Comparison of ENCODE assay signal across 14 cellular contexts in the genomic region with DNA sequence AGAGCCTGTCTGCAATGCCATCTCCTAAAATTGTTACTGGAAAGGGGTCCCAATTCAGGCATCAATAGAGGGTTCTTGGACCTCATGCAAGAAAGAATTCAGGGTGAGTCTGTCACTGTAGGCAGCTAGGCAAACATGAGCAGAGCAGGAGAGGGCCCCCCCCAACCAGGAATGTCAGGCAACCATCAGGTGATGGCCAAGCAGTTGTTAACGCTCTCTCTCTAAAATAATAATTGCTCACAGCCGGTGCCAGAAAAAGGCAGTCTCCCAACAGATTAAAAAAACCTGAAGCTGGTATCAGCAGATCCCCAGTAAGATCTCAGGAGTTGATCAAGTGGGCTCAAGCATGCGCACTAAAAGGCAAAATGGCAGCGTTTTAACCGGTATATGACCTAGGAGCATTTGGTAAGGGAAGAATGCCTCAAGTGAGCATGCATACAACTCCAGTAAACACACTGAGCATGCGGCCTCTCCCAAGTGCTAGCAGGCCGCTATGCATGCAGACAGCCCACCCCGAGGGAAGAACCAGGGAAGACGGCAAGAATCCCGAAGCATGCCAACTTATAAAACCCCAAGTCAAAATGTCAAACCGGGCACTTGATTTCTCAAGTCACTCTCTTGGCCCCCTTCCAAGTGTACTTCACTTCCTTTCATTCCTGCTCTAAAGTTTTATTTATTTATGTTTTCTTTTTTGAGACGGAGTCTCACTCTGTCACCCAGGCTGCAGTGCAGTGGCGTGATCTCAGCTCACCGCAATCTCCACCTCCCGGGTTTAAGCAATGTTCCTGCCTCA. TPM values are rescaled to one million over a fixed set of nuclear protein-coding genes. Genes with fewer than 3 reads are reported as not detected.
DNase-seq lines count a peak whose midpoint lies in the region; ATAC-seq and TF ChIP-seq lines count a peak whose summit lies in the region.
"Had no signal": no experiment of that assay in that cellular context is flagged by ENCODE, and none has a peak within 500 bp of the region (broad histone marks: within the 10 kb centered on the region; RNA-seq: fewer than 3 reads in every experiment).

No MANE protein-coding gene starts in this region.

- ATAC-seq in GM18870 (IDR thresholded peaks at IDR 0.05; ENCODE audit: unreplicated experiment), result no peak
- ATAC-seq in psoas muscle, result no peak

- H3K4me3 ChIP-seq in prostate gland, result no peak overlapping the region
- no peak overlapping the region for H3K4me3 ChIP-seq in psoas muscle
- H3K4me3 ChIP-seq: BLaER1, pancreas had no signal

- H3K36me3 ChIP-seq in prostate gland, result no peaks in the 10 kb centered on the region
- H3K36me3 ChIP-seq in psoas muscle (ENCODE audit: insufficient read depth in 1 of 2, low read depth in 1 of 2), result no peaks in the 10 kb centered on the region
- H3K36me3 ChIP-seq: BLaER1, pancreas had no signal

- no peaks in the 10 kb centered on the region for H3K9me3 ChIP-seq in prostate gland
- H3K9me3 ChIP-seq in psoas muscle, result no peaks in the 10 kb centered on the region
- H3K9me3 ChIP-seq: BLaER1, pancreas had no signal

- peak; percentile 59 for DNase-seq in CD1c-positive myeloid dendritic cell (ENCODE audit: extremely low spot score)
- peak; percentile 76 for DNase-seq in M059J (ENCODE audit: low read depth)
- peak; percentile 23 for DNase-seq in astrocyte of the hippocampus (ENCODE audit: low read depth, low spot score)
- peak; percentile 26 for DNase-seq in medulla oblongata (ENCODE audit: extremely low spot score)
- DNase-seq in prostate gland (ENCODE audit: low spot score), result no peak
- no peak for DNase-seq in NCI-H226
- no peak for DNase-seq in psoas muscle
- DNase-seq: glutamatergic neuron, mesendoderm, NCI-H526 treated with DMSO at 0.1 percent for 48 hours, pancreas, Right ventricle myocardium superior had no signal

- H3K27me3 ChIP-seq in prostate gland (replicated peaks; ENCODE audit: insufficient read depth) (no peaks in the 10 kb centered on the region), psoas muscle (ENCODE audit: insufficient read depth in 3 of 3, low read length in 2 of 3) (no peaks in the 10 kb centered on the region)
- H3K27me3 ChIP-seq: BLaER1, pancreas had no signal

- H3K27ac ChIP-seq in prostate gland (no peak overlapping the region), psoas muscle (no peak overlapping the region)
- H3K27ac ChIP-seq: BLaER1, pancreas had no signal

- no peak for TF ChIP-seq CTCF in prostate gland (IDR thresholded peaks at IDR 0.05)
- no peak for TF ChIP-seq CTCF in psoas muscle (IDR thresholded peaks at IDR 0.05)

- WGBS in prostate gland, result 62% methylated on average over 15 of the region's 15 CpGs
- 62 to 74% (median 62%) methylated on average over 15 of the region's 15 CpGs for WGBS in psoas muscle, 3 donors

- intact Hi-C loops in prostate gland (cut with DNase I) (no loop called here), psoas muscle (cut with DNase I) (no loop called here)

- H3K4me1 ChIP-seq in prostate gland (replicated peaks) (no peaks in the 10 kb centered on the region), psoas muscle (no peaks in the 10 kb centered on the region)
- H3K4me1 ChIP-seq: BLaER1, pancreas had no signal

- TF ChIP-seq POLR2A in prostate gland (IDR thresholded peaks at IDR 0.05), result no peak

RNA-seq across cellular contexts. Expression of gene RNGTT, which starts 44.0 kb away (rescaled TPM):
- total RNA-seq in M059J (2014; rRNA removed; shearing (Covaris generic)), result 14.3 and 21.7 TPM in 2 replicates
- 10 to 100 TPM; 10.1 to 23.6 TPM for total RNA-seq in prostate gland
- total RNA-seq in psoas muscle, result 1 to 10 TPM; 6.0 to 8.2 (median 7.4) TPM
- polyA plus RNA-seq in psoas muscle, result 1 to 10 TPM; 3.9 to 8.8 (median 8.3) TPM

Comparison
In these comparisons a context has a peak if more than half of its experiments do, and no peak if none do; other contexts are left out.
1. DNase-seq: peak in CD1c-positive myeloid dendritic cell (single experiment), M059J (single experiment), astrocyte of the hippocampus (single experiment) and medulla oblongata (single experiment); none in prostate gland (single experiment), NCI-H226 (single experiment) and psoas muscle (0 of 2).